ENCODE assay signal across 2 cellular contexts in genomic region chr9:84832453-84832852, GRCh38.
A peak's percentile ranks its signal among the peaks of the same experiment; 100 is the strongest.
TF ChIP-seq lines count a peak whose summit lies in the region.

No MANE protein-coding gene starts in this region.

TF ChIP-seq in HepG2, 621 proteins besides CTCF, POLR2A, EP300 and RAD21:
- no peak for TF ChIP-seq LBX2 (CRISPR knock-in tag; IDR thresholded peaks at IDR 0.05; ENCODE audit: borderline replicate concordance)
- peak; percentile 86 for TF ChIP-seq CEBPB (IDR thresholded peaks at IDR 0.05; ENCODE audit: borderline replicate concordance, low read depth, low read length)

TF ChIP-seq in H1, 55 proteins besides CTCF, POLR2A, EP300 and RAD21:
- TF ChIP-seq SP1 (IDR thresholded peaks at IDR 0.05; ENCODE audit: low read depth, low read length) (no peak), CEBPB (IDR thresholded peaks at IDR 0.05; ENCODE audit: low read depth, low read length) (peak; percentile 91)
TF ChIP-seq in H1: peak in this region for 1.
